Comparison of ENCODE assay signal across 19 cellular contexts in genomic region chr14:77355811-77356210, GRCh38.
"Had no signal": no experiment of that assay in that cellular context is flagged by ENCODE, and none has a peak within 500 bp of the region (broad histone marks: within the 10 kb centered on the region; RNA-seq: fewer than 3 reads in every experiment).

No MANE protein-coding gene starts in this region.

- H3K36me3 Mint-ChIP-seq: natural killer cell had no signal

- H3K4me3 ChIP-seq: coronary artery, hepatocyte, left ventricle myocardium inferior, thyroid gland had no signal

- H3K9me3 ChIP-seq: left ventricle myocardium inferior, thyroid gland had no signal

- DNase-seq: activated CD8-positive, alpha-beta memory T cell treated with anti-CD3 and anti-CD28 coated beads for 24 hours; activated CD8-positive, alpha-beta memory T cell treated with anti-CD3 and anti-CD28 coated beads, Interleukin-2, amount 50 U/mL, for 4 hours; activated naive CD8-positive, alpha-beta T cell treated with anti-CD3 and anti-CD28 coated beads for 36 hours; activated T-cell treated with anti-CD3 and anti-CD28 coated beads, Interleukin-2, amount 50 U/mL, for 24 hours; cerebellar nuclear complex; foreskin fibroblast; left ventricle myocardium inferior; midbrain; natural killer cell; retina; stimulated activated CD4-positive, alpha-beta T cell treated with anti-CD3 and anti-CD28 coated beads, Interleukin-4, amount 100 ng/mL, for 24 hours; stimulated activated naive CD8-positive, alpha-beta T cell treated with anti-CD3 and anti-CD28 coated beads, Interleukin-15, Interleukin-2, amounts not matched to agents 100 U/mL and 50 U/mL, for 24 hours; T-cell; thyroid gland had no signal

- H3K4me3 Mint-ChIP-seq: activated naive CD8-positive, alpha-beta T cell treated with anti-CD3 and anti-CD28 coated beads for 36 hours; activated T-cell treated with anti-CD3 and anti-CD28 coated beads, Interleukin-2, amount 50 U/mL, for 24 hours; activated T-helper 17 cell treated with anti-CD3 and anti-CD28 coated beads, Interleukin-2, amount 50 U/mL, for 72 hours; natural killer cell; T-cell had no signal

- ATAC-seq: activated T-helper 17 cell treated with anti-CD3 and anti-CD28 coated beads, Interleukin-2, amount 50 U/mL, for 72 hours; natural killer cell; stimulated activated naive CD8-positive, alpha-beta T cell treated with anti-CD3 and anti-CD28 coated beads, Interleukin-15, Interleukin-2, amounts not matched to agents 100 U/mL and 50 U/mL, for 24 hours; T-cell had no signal

- H3K27me3 ChIP-seq: hepatocyte, thyroid gland had no signal

- H3K27ac ChIP-seq: coronary artery, epithelial cell of prostate, hepatocyte, left ventricle myocardium inferior, thyroid gland had no signal

- H2AFZ ChIP-seq: hepatocyte had no signal

- H3K9me3 Mint-ChIP-seq: activated naive CD8-positive, alpha-beta T cell treated with anti-CD3 and anti-CD28 coated beads for 36 hours; activated T-cell treated with anti-CD3 and anti-CD28 coated beads, Interleukin-2, amount 50 U/mL, for 24 hours; activated T-helper 17 cell treated with anti-CD3 and anti-CD28 coated beads, Interleukin-2, amount 50 U/mL, for 72 hours; natural killer cell; T-cell had no signal

- H3K4me1 ChIP-seq: left ventricle myocardium inferior, thyroid gland had no signal

- H3K27me3 Mint-ChIP-seq: activated naive CD8-positive, alpha-beta T cell treated with anti-CD3 and anti-CD28 coated beads for 36 hours; activated T-cell treated with anti-CD3 and anti-CD28 coated beads, Interleukin-2, amount 50 U/mL, for 24 hours; activated T-helper 17 cell treated with anti-CD3 and anti-CD28 coated beads, Interleukin-2, amount 50 U/mL, for 72 hours; progenitor cell of endocrine pancreas; T-cell had no signal

- H3K27ac Mint-ChIP-seq: activated naive CD8-positive, alpha-beta T cell treated with anti-CD3 and anti-CD28 coated beads for 36 hours; activated T-cell treated with anti-CD3 and anti-CD28 coated beads, Interleukin-2, amount 50 U/mL, for 24 hours; activated T-helper 17 cell treated with anti-CD3 and anti-CD28 coated beads, Interleukin-2, amount 50 U/mL, for 72 hours; natural killer cell; progenitor cell of endocrine pancreas; T-cell had no signal

- H3K4me2 ChIP-seq: hepatocyte had no signal
